1 cellular context compared by ENCODE assay signal in the genomic region with DNA sequence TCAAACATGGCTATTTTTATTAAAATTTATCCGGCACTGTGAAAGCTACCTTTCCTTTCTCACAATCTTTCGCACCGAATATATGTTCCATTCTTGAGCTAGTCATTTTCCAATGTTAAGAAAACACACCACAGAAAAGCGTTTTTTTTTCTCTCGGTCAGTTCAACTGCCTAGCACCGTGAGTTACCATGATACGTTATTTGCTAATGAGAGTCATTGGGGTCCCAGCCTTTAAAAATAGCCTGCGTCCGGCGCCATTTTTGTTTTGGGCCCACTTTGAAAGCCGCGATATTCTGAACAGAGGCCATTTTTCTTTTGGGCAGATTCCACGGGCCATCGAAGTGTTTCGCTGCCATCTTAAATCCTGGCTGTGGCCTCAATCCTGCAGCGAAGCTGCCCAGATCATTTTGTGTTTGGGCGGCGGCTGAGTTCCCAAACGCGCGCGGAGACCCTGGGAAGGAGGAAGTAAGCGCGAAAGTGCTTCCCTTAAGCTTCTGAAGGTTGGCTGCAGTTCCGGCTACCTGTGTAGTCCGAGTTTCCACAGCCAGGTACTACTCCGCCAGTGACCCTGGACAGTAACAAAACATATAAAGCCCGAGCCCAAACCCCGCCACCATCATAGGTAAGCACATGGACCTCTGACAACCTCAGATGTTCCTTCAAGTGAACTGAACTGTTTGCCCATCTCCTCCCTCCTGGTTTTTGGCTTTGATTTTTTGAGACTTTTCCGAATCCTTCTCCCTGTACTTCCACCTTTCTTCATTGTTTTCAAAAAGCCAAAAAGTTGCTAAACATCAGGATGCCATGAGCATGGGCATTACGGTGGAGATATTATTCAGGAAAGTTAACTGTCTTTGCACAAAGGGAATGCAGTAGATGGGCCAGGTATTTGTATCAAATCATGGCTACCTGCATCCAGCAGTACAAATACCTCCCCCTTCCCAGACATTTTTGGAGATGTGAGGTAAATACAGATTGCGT.
TF ChIP-seq lines count a peak whose summit lies in the region.

Gene SLX4IP (plus strand): TSS at position 474 of the 981 bp plus-strand sequence. CDS start 22,900 bp downstream, outside the sequence.

TF ChIP-seq in K562, 482 proteins besides CTCF, POLR2A, EP300 and RAD21 (continued from another document and continues in another):
- no peak for TF ChIP-seq ZNF318 (IDR thresholded peaks at IDR 0.05; ENCODE audit: borderline replicate concordance in 1 of 2, low read depth in 1 of 2)
- TF ChIP-seq ZKSCAN8 (CRISPR knock-in tag; IDR thresholded peaks at IDR 0.05), result no peak
- TF ChIP-seq GTF2F1 (IDR thresholded peaks at IDR 0.05; ENCODE audit: low read depth, low read length), result no peak
- no peak for TF ChIP-seq TCF3 (CRISPR knock-in tag; IDR thresholded peaks at IDR 0.05)
- no peak for TF ChIP-seq CBX1 (IDR thresholded peaks at IDR 0.05; ENCODE audit: low read depth)
- no peak for TF ChIP-seq ZNF324 (CRISPR knock-in tag; IDR thresholded peaks at IDR 0.05)
- no peak for TF ChIP-seq MTA1 (IDR thresholded peaks at IDR 0.05; ENCODE audit: borderline replicate concordance)
- TF ChIP-seq ZNF444 (CRISPR knock-in tag; IDR thresholded peaks at IDR 0.05), result no peak
- TF ChIP-seq FOXA1 (IDR thresholded peaks at IDR 0.05; ENCODE audit: borderline replicate concordance), result no peak
- no peak for TF ChIP-seq ZNF586 (CRISPR knock-in tag; conservative IDR thresholded peaks at IDR 0.05)
- no peak for TF ChIP-seq SREBF1 (IDR thresholded peaks at IDR 0.05; ENCODE audit: borderline replicate concordance, low read depth, low read length)
- peak in 1 of 3 experiments; percentile 90; a peak in 2 of 6 replicates for TF ChIP-seq ZBTB11 (CRISPR knock-in tag; IDR thresholded peaks at IDR 0.05)
- TF ChIP-seq ZNF41 (CRISPR knock-in tag; conservative IDR thresholded peaks at IDR 0.05), result no peak
- no peak for TF ChIP-seq L3MBTL2 (IDR thresholded peaks at IDR 0.05)
- TF ChIP-seq MCM2 (IDR thresholded peaks at IDR 0.05; ENCODE audit: low read depth), result no peak
- no peak for TF ChIP-seq SPI1 (IDR thresholded peaks at IDR 0.05; ENCODE audit: borderline replicate concordance, low read depth, low read length)
- TF ChIP-seq DIDO1 (tag; IDR thresholded peaks at IDR 0.05; ENCODE audit: low read depth), result peak; percentile 67; the same call in 1 of the 2 replicates
- no peak for TF ChIP-seq ZSCAN32 (CRISPR knock-in tag; IDR thresholded peaks at IDR 0.05)
- no peak for TF ChIP-seq FOXP1 (CRISPR knock-in tag; IDR thresholded peaks at IDR 0.05)
- TF ChIP-seq, protein P1, sequence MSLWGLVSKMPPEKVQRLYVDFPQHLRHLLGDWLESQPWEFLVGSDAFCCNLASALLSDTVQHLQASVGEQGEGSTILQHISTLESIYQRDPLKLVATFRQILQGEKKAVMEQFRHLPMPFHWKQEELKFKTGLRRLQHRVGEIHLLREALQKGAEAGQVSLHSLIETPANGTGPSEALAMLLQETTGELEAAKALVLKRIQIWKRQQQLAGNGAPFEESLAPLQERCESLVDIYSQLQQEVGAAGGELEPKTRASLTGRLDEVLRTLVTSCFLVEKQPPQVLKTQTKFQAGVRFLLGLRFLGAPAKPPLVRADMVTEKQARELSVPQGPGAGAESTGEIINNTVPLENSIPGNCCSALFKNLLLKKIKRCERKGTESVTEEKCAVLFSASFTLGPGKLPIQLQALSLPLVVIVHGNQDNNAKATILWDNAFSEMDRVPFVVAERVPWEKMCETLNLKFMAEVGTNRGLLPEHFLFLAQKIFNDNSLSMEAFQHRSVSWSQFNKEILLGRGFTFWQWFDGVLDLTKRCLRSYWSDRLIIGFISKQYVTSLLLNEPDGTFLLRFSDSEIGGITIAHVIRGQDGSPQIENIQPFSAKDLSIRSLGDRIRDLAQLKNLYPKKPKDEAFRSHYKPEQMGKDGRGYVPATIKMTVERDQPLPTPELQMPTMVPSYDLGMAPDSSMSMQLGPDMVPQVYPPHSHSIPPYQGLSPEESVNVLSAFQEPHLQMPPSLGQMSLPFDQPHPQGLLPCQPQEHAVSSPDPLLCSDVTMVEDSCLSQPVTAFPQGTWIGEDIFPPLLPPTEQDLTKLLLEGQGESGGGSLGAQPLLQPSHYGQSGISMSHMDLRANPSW (CRISPR knock-in tag; IDR thresholded peaks at IDR 0.05), result no peak
- TF ChIP-seq SMAD3 (CRISPR knock-in tag; conservative IDR thresholded peaks at IDR 0.05), result peak; percentile 86
- no peak for TF ChIP-seq ZNF699 (CRISPR knock-in tag; IDR thresholded peaks at IDR 0.05; ENCODE audit: insufficient replicate concordance)
- TF ChIP-seq, protein P2, sequence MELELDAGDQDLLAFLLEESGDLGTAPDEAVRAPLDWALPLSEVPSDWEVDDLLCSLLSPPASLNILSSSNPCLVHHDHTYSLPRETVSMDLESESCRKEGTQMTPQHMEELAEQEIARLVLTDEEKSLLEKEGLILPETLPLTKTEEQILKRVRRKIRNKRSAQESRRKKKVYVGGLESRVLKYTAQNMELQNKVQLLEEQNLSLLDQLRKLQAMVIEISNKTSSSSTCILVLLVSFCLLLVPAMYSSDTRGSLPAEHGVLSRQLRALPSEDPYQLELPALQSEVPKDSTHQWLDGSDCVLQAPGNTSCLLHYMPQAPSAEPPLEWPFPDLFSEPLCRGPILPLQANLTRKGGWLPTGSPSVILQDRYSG (tag; conservative IDR thresholded peaks at IDR 0.05; ENCODE audit: low read depth), result peak; percentile 70; the same call in 1 of the 2 replicates
- TF ChIP-seq ZNF175 (CRISPR knock-in tag; IDR thresholded peaks at IDR 0.05; ENCODE audit: low read depth), result peak; percentile 98
- TF ChIP-seq, protein P3, sequence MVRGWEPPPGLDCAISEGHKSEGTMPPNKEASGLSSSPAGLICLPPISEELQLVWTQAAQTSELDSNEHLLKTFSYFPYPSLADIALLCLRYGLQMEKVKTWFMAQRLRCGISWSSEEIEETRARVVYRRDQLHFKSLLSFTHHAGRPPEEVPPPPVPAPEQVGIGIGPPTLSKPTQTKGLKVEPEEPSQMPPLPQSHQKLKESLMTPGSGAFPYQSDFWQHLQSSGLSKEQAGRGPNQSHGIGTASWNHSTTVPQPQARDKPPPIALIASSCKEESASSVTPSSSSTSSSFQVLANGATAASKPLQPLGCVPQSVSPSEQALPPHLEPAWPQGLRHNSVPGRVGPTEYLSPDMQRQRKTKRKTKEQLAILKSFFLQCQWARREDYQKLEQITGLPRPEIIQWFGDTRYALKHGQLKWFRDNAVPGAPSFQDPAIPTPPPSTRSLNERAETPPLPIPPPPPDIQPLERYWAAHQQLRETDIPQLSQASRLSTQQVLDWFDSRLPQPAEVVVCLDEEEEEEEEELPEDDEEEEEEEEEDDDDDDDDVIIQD (CRISPR knock-in tag; IDR thresholded peaks at IDR 0.05), result no peak
